ENCODE assay signal across 1 cellular context in the genomic region with DNA sequence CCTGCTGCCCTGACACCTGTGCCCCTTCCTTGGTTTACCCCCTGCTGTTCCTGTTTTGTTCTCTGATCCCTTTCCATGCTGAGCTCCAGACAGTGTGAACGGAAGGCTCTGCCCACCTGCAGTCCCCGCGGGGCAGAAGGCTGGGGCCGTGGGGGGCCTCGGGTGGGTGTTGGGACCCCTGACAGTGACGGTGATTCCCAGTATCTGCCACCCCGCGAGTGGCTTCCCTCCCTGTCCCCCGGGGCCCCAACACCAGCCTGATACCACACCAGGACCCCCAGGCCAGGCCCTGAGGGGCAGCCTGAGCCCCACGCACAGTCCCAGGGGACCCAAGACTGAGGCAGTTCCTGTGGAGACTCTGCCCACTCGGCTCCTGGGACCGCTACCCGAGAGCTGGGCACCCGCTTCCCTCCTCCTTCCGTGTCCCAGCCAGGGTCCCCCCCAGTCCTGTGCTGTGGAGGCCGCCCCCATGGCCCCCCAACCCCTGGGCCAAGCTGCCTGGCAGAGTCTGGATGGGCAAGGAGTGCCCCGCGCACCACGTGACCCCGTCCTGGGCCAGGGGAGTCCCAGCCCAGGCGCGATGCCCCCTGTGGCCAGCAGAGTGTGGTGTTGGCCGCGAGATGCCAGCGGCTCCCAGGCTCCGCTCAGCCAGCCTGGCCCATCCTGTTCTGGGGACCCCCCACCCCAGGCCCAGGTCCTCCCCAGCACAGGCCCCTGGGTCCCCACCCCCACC.
TF ChIP-seq lines count a peak whose summit lies in the region.

No MANE protein-coding gene starts in this region.

TF ChIP-seq in H1, 55 proteins besides CTCF, POLR2A, EP300 and RAD21:
- TF ChIP-seq SIN3A (conservative IDR thresholded peaks at IDR 0.05 in 1 of 2, IDR thresholded peaks at IDR 0.05 in 1 of 2; ENCODE audit: low read depth in 1 of 2, low read length in 2 of 2) (0 out of 4 replicates have a peak, but pooled peaks of 1 of the 2 experiments have one; percentile 31), TEAD4 (IDR thresholded peaks at IDR 0.05; ENCODE audit: low read depth, low read length) (0 out of 2 replicates have a peak, but pooled peaks have one; percentile 30), ZNF274 (IDR thresholded peaks at IDR 0.05; ENCODE audit: borderline replicate concordance, extremely low read depth, low read length) (no peak), HDAC2 (IDR thresholded peaks at IDR 0.05; ENCODE audit: borderline replicate concordance in 1 of 2, low read depth in 2 of 2, low read length in 2 of 2) (no peak), GABPA (IDR thresholded peaks at IDR 0.05; ENCODE audit: borderline replicate concordance, insufficient read depth, low read length) (peak; percentile 74; the same call in 1 of the 2 replicates)
- TF ChIP-seq, protein P1, sequence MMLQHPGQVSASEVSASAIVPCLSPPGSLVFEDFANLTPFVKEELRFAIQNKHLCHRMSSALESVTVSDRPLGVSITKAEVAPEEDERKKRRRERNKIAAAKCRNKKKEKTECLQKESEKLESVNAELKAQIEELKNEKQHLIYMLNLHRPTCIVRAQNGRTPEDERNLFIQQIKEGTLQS (IDR thresholded peaks at IDR 0.05; ENCODE audit: insufficient read depth, low read depth, low read length), result peak; percentile 90
- TF ChIP-seq, protein P2, sequence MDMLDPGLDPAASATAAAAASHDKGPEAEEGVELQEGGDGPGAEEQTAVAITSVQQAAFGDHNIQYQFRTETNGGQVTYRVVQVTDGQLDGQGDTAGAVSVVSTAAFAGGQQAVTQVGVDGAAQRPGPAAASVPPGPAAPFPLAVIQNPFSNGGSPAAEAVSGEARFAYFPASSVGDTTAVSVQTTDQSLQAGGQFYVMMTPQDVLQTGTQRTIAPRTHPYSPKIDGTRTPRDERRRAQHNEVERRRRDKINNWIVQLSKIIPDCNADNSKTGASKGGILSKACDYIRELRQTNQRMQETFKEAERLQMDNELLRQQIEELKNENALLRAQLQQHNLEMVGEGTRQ (IDR thresholded peaks at IDR 0.05; ENCODE audit: low read length), result peak; percentile 94
- TF ChIP-seq, protein P3, sequence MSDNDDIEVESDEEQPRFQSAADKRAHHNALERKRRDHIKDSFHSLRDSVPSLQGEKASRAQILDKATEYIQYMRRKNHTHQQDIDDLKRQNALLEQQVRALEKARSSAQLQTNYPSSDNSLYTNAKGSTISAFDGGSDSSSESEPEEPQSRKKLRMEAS (IDR thresholded peaks at IDR 0.05), result peak; percentile 64
